ENCODE assay signal across 6 cellular contexts in the genomic region with DNA sequence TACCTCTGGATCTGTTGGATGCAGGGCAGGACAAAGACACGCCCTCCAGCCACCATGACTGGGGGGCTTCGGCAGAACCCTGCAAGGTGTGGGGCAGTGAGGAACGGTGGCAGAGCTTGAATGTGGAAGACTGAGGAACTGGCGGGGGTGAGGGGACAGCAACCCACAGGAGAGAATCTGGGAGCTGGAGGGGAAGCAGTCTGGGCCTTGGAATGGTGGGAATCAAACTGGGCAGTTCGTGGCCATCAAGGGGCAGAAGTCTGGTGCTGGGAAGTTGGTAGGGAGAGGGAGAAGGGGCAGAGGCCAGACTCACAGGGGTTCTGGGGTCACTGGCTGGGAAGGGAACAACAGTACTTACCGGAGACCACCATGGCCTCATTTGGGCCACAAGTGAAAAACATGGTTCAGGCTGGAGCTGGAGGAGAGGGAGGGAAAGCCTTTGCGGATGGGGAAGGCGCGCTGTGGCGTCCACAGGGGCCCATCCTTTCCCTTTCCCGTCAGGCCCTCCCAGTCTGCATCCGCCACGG.
A peak's percentile ranks its signal among the peaks of the same experiment; 100 is the strongest.
DNase-seq lines count a peak whose midpoint lies in the region; ATAC-seq and TF ChIP-seq lines count a peak whose summit lies in the region.

No MANE protein-coding gene starts in this region.

- ATAC-seq in HG02840 (IDR thresholded peaks at IDR 0.05; ENCODE audit: low FRiP score, unreplicated experiment), result no peak

- no peak for TF ChIP-seq CTCF in fibroblast of pulmonary artery (IDR thresholded peaks at IDR 0.05; ENCODE audit: low read length, missing control alignments)

- peak; percentile 27 for DNase-seq in stimulated activated CD8-positive, alpha-beta memory T cell treated with anti-CD3 and anti-CD28 coated beads, Interleukin-12 subunit alpha, Interleukin-12 subunit beta, amount 100 ng/mL, for 4 hours (ENCODE audit: low read depth)
- DNase-seq in stimulated activated CD8-positive, alpha-beta memory T cell treated with anti-CD3 and anti-CD28 coated beads, Interleukin-4, amount 100 ng/mL, for 48 hours, result no peak
- DNase-seq in fibroblast of pulmonary artery (ENCODE audit: low read depth) (no peak), substantia nigra (lab: John Stamatoyannopoulos, UW) (peak in 1 of 49 donors; percentile 38), NCI-H2029 treated with DMSO at 0.1 percent for 48 hours (lab: John Stamatoyannopoulos, UW) (no peak)

- H3K27ac ChIP-seq in substantia nigra (ENCODE audit: low read depth, low read length, poor library complexity, severe bottlenecking), result peak overlapping the region; percentile 87

- peak overlapping the region; percentile 87 for H3K4me3 ChIP-seq in fibroblast of pulmonary artery (replicated peaks; ENCODE audit: low read depth, low read length)
